In genomic region chr1:37307907-37308570, GRCh38 we compare ENCODE assay signal across 18 cellular contexts.
DNase-seq lines count a peak whose midpoint lies in the region; TF ChIP-seq lines count a peak whose summit lies in the region.
"Had no signal": no experiment of that assay in that cellular context is flagged by ENCODE, and none has a peak within 500 bp of the region (broad histone marks: within the 10 kb centered on the region; RNA-seq: fewer than 3 reads in every experiment).

No MANE protein-coding gene starts in this region.

- peak in 9 of 14 donors; percentile 24 to 69 (median 49) for DNase-seq in C1 segment of cervical spinal cord (lab: John Stamatoyannopoulos, UW)
- peak; percentile 11 to 76 (median 68) for DNase-seq in dorsolateral prefrontal cortex
- DNase-seq in posterior vena cava (ENCODE audit: low spot score) = peak; percentile 66
- no peak for DNase-seq in activated CD4-positive, CD25-positive, alpha-beta regulatory T cell (lab: John Stamatoyannopoulos, UW)
- no peak for DNase-seq in NCI-H446 (lab: John Stamatoyannopoulos, UW)
- DNase-seq in GDM1 (lab: John Stamatoyannopoulos, UW) = no peak
- DNase-seq in AG08395 (ENCODE audit: low spot score) = no peak
- DNase-seq: Calu3, DMS79, GF-D8, GOT3, KG1, NCI-H1092, NCI-H1694 treated with DMSO at 0.1 percent for 48 hours, NCI-H2171, Peyer's patch, Right ventricle myocardium superior had no signal

- intact Hi-C loops in dorsolateral prefrontal cortex (cut with DNase I) (no loop called here), posterior vena cava (cut with DNase I) (no loop called here)

- H3K27me3 ChIP-seq in dorsolateral prefrontal cortex = peaks cover 0 to 3% (median 0%) of the 10 kb centered on the region in 45 donors
- no peaks in the 10 kb centered on the region for H3K27me3 ChIP-seq in layer of hippocampus (ENCODE audit: control insufficient read depth, insufficient read depth, low read length)
- H3K27me3 ChIP-seq: Peyer's patch had no signal

- H3K4me3 ChIP-seq in dorsolateral prefrontal cortex = peak overlapping the region in 39 of 59 donors; percentile 1 to 50 (median 30)
- H3K4me3 ChIP-seq: Peyer's patch had no signal

- peak in 24 of 56 donors; percentile 4 to 47 (median 16) for TF ChIP-seq CTCF in dorsolateral prefrontal cortex (IDR thresholded peaks at IDR 0.05 in 54 of 56, conservative IDR thresholded peaks at IDR 0.05 in 2 of 56; ENCODE audit: low read depth in 1 of 56, partially characterized antibody in 56 of 56)

- peak overlapping the region in 51 of 59 donors; percentile 4 to 84 (median 60) for H3K27ac ChIP-seq in dorsolateral prefrontal cortex
- peak overlapping the region; percentile 1 for H3K27ac ChIP-seq in layer of hippocampus (ENCODE audit: low read depth, low read length)
- H3K27ac ChIP-seq: Peyer's patch had no signal

Comparison
In these comparisons a context has a peak if more than half of its experiments do, and no peak if none do; other contexts are left out.
1. DNase-seq: peak in C1 segment of cervical spinal cord (9 of 14), dorsolateral prefrontal cortex (10 of 10) and posterior vena cava (single experiment); none in activated CD4-positive, CD25-positive, alpha-beta regulatory T cell (0 of 4), NCI-H446 (0 of 2), GDM1 (single experiment) and AG08395 (single experiment).